9 cellular contexts compared by ENCODE assay signal in genomic region chr20:38152175-38153010, GRCh38. TPM values are rescaled to one million over a fixed set of nuclear protein-coding genes. Genes with fewer than 3 reads are reported as not detected.
A peak's percentile ranks its signal among the peaks of the same experiment; 100 is the strongest.
DNase-seq lines count a peak whose midpoint lies in the region; ATAC-seq, FAIRE-seq and TF ChIP-seq lines count a peak whose summit lies in the region.
"Had no signal": no experiment of that assay in that cellular context is flagged by ENCODE, and none has a peak within 500 bp of the region (broad histone marks: within the 10 kb centered on the region; RNA-seq: fewer than 3 reads in every experiment).

No MANE protein-coding gene starts in this region.

- H2AFZ ChIP-seq in astrocyte (ENCODE audit: low read depth, low read length): peak overlapping the region; percentile 22

- no peaks in the 10 kb centered on the region for H3K27me3 Mint-ChIP-seq in astrocyte (ENCODE audit: low read depth, unreplicated experiment)
- H3K27me3 Mint-ChIP-seq in stimulated activated naive CD8-positive, alpha-beta T cell treated with anti-CD3 and anti-CD28 coated beads, Interleukin-15, Interleukin-2, amounts not matched to agents 100 ng/mL and 50 ng/mL, for 24 hours: peaks cover 20% of the 10 kb centered on the region

- H3K9ac ChIP-seq in astrocyte (ENCODE audit: low read length): peak overlapping the region; percentile 52

- peak; percentile 88 for DNase-seq in CD1c-positive myeloid dendritic cell (ENCODE audit: extremely low spot score)
- DNase-seq in NCI-H2227 (lab: John Stamatoyannopoulos, UW; ENCODE audit: unreplicated experiment): peak; percentile 33
- peak; percentile 68 for DNase-seq in astrocyte (ENCODE audit: low read depth)
- DNase-seq in left colon: peak; percentile 80 to 88
- DNase-seq in NK-92 treated with Interleukin-12 subunit alpha and Interleukin-12 subunit beta, amount 100 ng/mL, for 24 hours (lab: John Stamatoyannopoulos, UW): no peak

- peaks cover 7% of the 10 kb centered on the region for H3K9me3 Mint-ChIP-seq in astrocyte (ENCODE audit: unreplicated experiment)
- no peaks in the 10 kb centered on the region for H3K9me3 Mint-ChIP-seq in stimulated activated naive CD8-positive, alpha-beta T cell treated with anti-CD3 and anti-CD28 coated beads, Interleukin-15, Interleukin-2, amounts not matched to agents 100 ng/mL and 50 ng/mL, for 24 hours

- peaks cover 9% of the 10 kb centered on the region for H3K36me3 Mint-ChIP-seq in astrocyte (ENCODE audit: low read depth, unreplicated experiment)
- H3K36me3 Mint-ChIP-seq in stimulated activated naive CD8-positive, alpha-beta T cell treated with anti-CD3 and anti-CD28 coated beads, Interleukin-15, Interleukin-2, amounts not matched to agents 100 ng/mL and 50 ng/mL, for 24 hours (ENCODE audit: low read depth): no peaks in the 10 kb centered on the region

- H3K79me2 ChIP-seq in astrocyte (ENCODE audit: insufficient read depth, low read length): no peaks in the 10 kb centered on the region

- peak overlapping the region; percentile 60 for H3K4me2 ChIP-seq in astrocyte (ENCODE audit: low read length)

- peak overlapping the region; percentile 66 for H3K27ac Mint-ChIP-seq in astrocyte (ENCODE audit: unreplicated experiment)
- peak overlapping the region; percentile 68 for H3K27ac Mint-ChIP-seq in stimulated activated naive CD8-positive, alpha-beta T cell treated with anti-CD3 and anti-CD28 coated beads, Interleukin-15, Interleukin-2, amounts not matched to agents 100 ng/mL and 50 ng/mL, for 24 hours

- no peaks in the 10 kb centered on the region for H4K20me1 ChIP-seq in astrocyte (ENCODE audit: insufficient read depth, low read length)

- ATAC-seq in GM19463 (IDR thresholded peaks at IDR 0.05; ENCODE audit: unreplicated experiment) (peak; percentile 70), left colon (peak; percentile 90), HG03025 (IDR thresholded peaks at IDR 0.05; ENCODE audit: low FRiP score, unreplicated experiment) (no peak)

- no peak overlapping the region for H3K4me3 Mint-ChIP-seq in astrocyte (ENCODE audit: unreplicated experiment)
- H3K4me3 Mint-ChIP-seq in stimulated activated naive CD8-positive, alpha-beta T cell treated with anti-CD3 and anti-CD28 coated beads, Interleukin-15, Interleukin-2, amounts not matched to agents 100 ng/mL and 50 ng/mL, for 24 hours: peak overlapping the region; percentile 54

- H3K27me3 ChIP-seq in astrocyte (ENCODE audit: insufficient read depth, low read length): no peaks in the 10 kb centered on the region

- H3K9me3 ChIP-seq in astrocyte (ENCODE audit: insufficient read depth, low read depth, low read length): no peaks in the 10 kb centered on the region

- H3K4me1 Mint-ChIP-seq in astrocyte (ENCODE audit: low read depth, unreplicated experiment): peaks cover 9% of the 10 kb centered on the region
- H3K4me1 Mint-ChIP-seq in stimulated activated naive CD8-positive, alpha-beta T cell treated with anti-CD3 and anti-CD28 coated beads, Interleukin-15, Interleukin-2, amounts not matched to agents 100 ng/mL and 50 ng/mL, for 24 hours (ENCODE audit: low read depth): peaks cover 14% of the 10 kb centered on the region

- intact Hi-C loops in left colon (cut with DNase I, micrococcal nuclease): no loop called here

- H3K36me3 ChIP-seq in astrocyte (ENCODE audit: insufficient read depth, low read length): peaks cover 39% of the 10 kb centered on the region

- H3K27ac ChIP-seq in astrocyte (ENCODE audit: low read depth, low read length): peak overlapping the region; percentile 70

- no peak overlapping the region for H3K4me3 ChIP-seq in astrocyte (ENCODE audit: insufficient read depth, low read depth, low read length)

- TF ChIP-seq CTCF in astrocyte (IDR thresholded peaks at IDR 0.05; ENCODE audit: insufficient read depth, low read depth, low read length): no peak

- no peak for FAIRE-seq in astrocyte (lab: Jason Lieb, UNC)
- FAIRE-seq: H1 had no signal

- H3K4me1 ChIP-seq in astrocyte (ENCODE audit: insufficient read depth, low read length): peaks cover 32% of the 10 kb centered on the region

RNA-seq across cellular contexts. Expression of gene TGM2, which starts 12.7 kb away (rescaled TPM):
- total RNA-seq in astrocyte (48.2 and 98.9 TPM in 2 replicates), left colon (10 to 100 TPM; 26.9 to 33.9 TPM)
